In genomic region chr1:58033311-58033710, GRCh38 we compare ENCODE assay signal across 35 cellular contexts.
"Had no signal": no experiment of that assay in that cellular context is flagged by ENCODE, and none has a peak within 500 bp of the region (broad histone marks: within the 10 kb centered on the region; RNA-seq: fewer than 3 reads in every experiment).

No MANE protein-coding gene starts in this region.

- H3K4me1 ChIP-seq: ascending aorta had no signal

- H3K4me2 ChIP-seq: PC-9 had no signal

- DNase-seq: activated CD4-positive, alpha-beta memory T cell treated with anti-CD3 and anti-CD28 coated beads, Interleukin-2, amount 10 ng/mL, durations not matched to agents 7 days and 5 days; activated CD4-positive, alpha-beta T cell treated with anti-CD3 and anti-CD28 coated beads for 1 hour; activated CD4-positive, alpha-beta T cell treated with anti-CD3 and anti-CD28 coated beads for 48 hours; activated CD4-positive, CD25-positive, alpha-beta regulatory T cell; activated CD8-positive, alpha-beta memory T cell treated with anti-CD3 and anti-CD28 coated beads for 24 hours; activated CD8-positive, alpha-beta memory T cell treated with anti-CD3 and anti-CD28 coated beads, Interleukin-2, amount 10 ng/mL, durations not matched to agents 7 days and 5 days; activated CD8-positive, alpha-beta memory T cell treated with anti-CD3 and anti-CD28 coated beads, Interleukin-2, amount 50 U/mL, for 48 hours; activated effector memory CD4-positive, alpha-beta T cell treated with anti-CD3 and anti-CD28 coated beads, Interleukin-2, amount 50 U/mL, for 16 hours; activated naive CD4-positive, alpha-beta T cell; activated naive CD8-positive, alpha-beta T cell treated with anti-CD3 and anti-CD28 coated beads, Interleukin-2, amount 10 ng/mL, durations not matched to agents 7 days and 5 days; activated T-cell treated with anti-CD3 and anti-CD28 coated beads, Interleukin-2, amount 50 U/mL, for 48 hours; amygdala; MM.1S; MV-4-11; NCI-H1092; NCI-H1436 treated with DMSO at 0.1 percent for 48 hours; NCI-H1694 treated with DMSO at 0.1 percent for 48 hours; NCI-H2029; NCI-H510A; NCI-H526; NCI-H748 treated with DMSO at 0.1 percent for 48 hours; NK-92 treated with Interleukin-12 subunit alpha and Interleukin-12 subunit beta, amount 100 ng/mL, for 24 hours; PC-9; SIG-M5; SW 1271; T-helper 1 cell; T-helper 2 cell; T-helper 9 cell had no signal

- H3K36me3 Mint-ChIP-seq: activated CD8-positive, alpha-beta memory T cell treated with anti-CD3 and anti-CD28 coated beads, Interleukin-2, amount 10 ng/mL, durations not matched to agents 7 days and 5 days; activated naive CD4-positive, alpha-beta T cell treated with anti-CD3 and anti-CD28 coated beads, Interleukin-2, amount 50 U/mL, for 24 hours; activated naive CD8-positive, alpha-beta T cell treated with anti-CD3 and anti-CD28 coated beads, Interleukin-2, amount 10 ng/mL, durations not matched to agents 7 days and 5 days had no signal

- H3K9me3 Mint-ChIP-seq: activated CD4-positive, alpha-beta memory T cell treated with anti-CD3 and anti-CD28 coated beads, Interleukin-2, amount 10 ng/mL, durations not matched to agents 7 days and 5 days; activated naive CD4-positive, alpha-beta T cell treated with anti-CD3 and anti-CD28 coated beads, Interleukin-2, amount 50 U/mL, for 24 hours; activated naive CD8-positive, alpha-beta T cell treated with anti-CD3 and anti-CD28 coated beads, Interleukin-2, amount 10 ng/mL, durations not matched to agents 7 days and 5 days; central memory CD8-positive, alpha-beta T cell had no signal

- H3K4me3 ChIP-seq: ascending aorta, cardiac muscle cell, PC-9 had no signal

- H3K36me3 ChIP-seq: ascending aorta, cardiac muscle cell had no signal

- H3K4me1 Mint-ChIP-seq: activated CD4-positive, alpha-beta memory T cell treated with anti-CD3 and anti-CD28 coated beads, Interleukin-2, amount 10 ng/mL, durations not matched to agents 7 days and 5 days; activated CD8-positive, alpha-beta memory T cell treated with anti-CD3 and anti-CD28 coated beads, Interleukin-2, amount 10 ng/mL, durations not matched to agents 7 days and 5 days; activated naive CD4-positive, alpha-beta T cell treated with anti-CD3 and anti-CD28 coated beads, Interleukin-2, amount 50 U/mL, for 24 hours; activated naive CD8-positive, alpha-beta T cell treated with anti-CD3 and anti-CD28 coated beads, Interleukin-2, amount 10 ng/mL, durations not matched to agents 7 days and 5 days; central memory CD8-positive, alpha-beta T cell had no signal

- H3K27me3 ChIP-seq: ascending aorta, cardiac muscle cell had no signal

- H2AFZ ChIP-seq: PC-9 had no signal

- H3K27ac ChIP-seq: ascending aorta, cardiac muscle cell, PC-9, RWPE1, VCaP had no signal

- H3K27ac Mint-ChIP-seq: activated CD4-positive, alpha-beta memory T cell treated with anti-CD3 and anti-CD28 coated beads, Interleukin-2, amount 10 ng/mL, durations not matched to agents 7 days and 5 days; activated CD8-positive, alpha-beta memory T cell treated with anti-CD3 and anti-CD28 coated beads, Interleukin-2, amount 10 ng/mL, durations not matched to agents 7 days and 5 days; activated naive CD4-positive, alpha-beta T cell treated with anti-CD3 and anti-CD28 coated beads, Interleukin-2, amount 50 U/mL, for 24 hours; activated naive CD8-positive, alpha-beta T cell treated with anti-CD3 and anti-CD28 coated beads, Interleukin-2, amount 10 ng/mL, durations not matched to agents 7 days and 5 days had no signal

- H3K4me3 Mint-ChIP-seq: activated CD4-positive, alpha-beta memory T cell treated with anti-CD3 and anti-CD28 coated beads, Interleukin-2, amount 10 ng/mL, durations not matched to agents 7 days and 5 days; activated CD8-positive, alpha-beta memory T cell treated with anti-CD3 and anti-CD28 coated beads, Interleukin-2, amount 10 ng/mL, durations not matched to agents 7 days and 5 days; activated naive CD4-positive, alpha-beta T cell treated with anti-CD3 and anti-CD28 coated beads, Interleukin-2, amount 50 U/mL, for 24 hours; activated naive CD8-positive, alpha-beta T cell treated with anti-CD3 and anti-CD28 coated beads, Interleukin-2, amount 10 ng/mL, durations not matched to agents 7 days and 5 days; central memory CD8-positive, alpha-beta T cell had no signal

- H3K9me3 ChIP-seq: ascending aorta had no signal

- ATAC-seq: activated CD8-positive, alpha-beta memory T cell treated with anti-CD3 and anti-CD28 coated beads, Interleukin-2, amount 10 ng/mL, durations not matched to agents 7 days and 5 days; Right ventricle myocardium inferior had no signal
